18 cellular contexts compared by ENCODE assay signal in genomic region chr12:58298793-58299192, GRCh38.
DNase-seq lines count a peak whose midpoint lies in the region; ATAC-seq and TF ChIP-seq lines count a peak whose summit lies in the region.
"Had no signal": no experiment of that assay in that cellular context is flagged by ENCODE, and none has a peak within 500 bp of the region (broad histone marks: within the 10 kb centered on the region; RNA-seq: fewer than 3 reads in every experiment).

No MANE protein-coding gene starts in this region.

- H3K4me2 ChIP-seq in neural cell (ENCODE audit: low read length) (no peak overlapping the region), smooth muscle cell (peak overlapping the region; percentile 46)
- H3K4me2 ChIP-seq: BLaER1 treated with 17β-estradiol and CSF1 and Interleukin-3, amounts not matched to agents 10 nM and 100 nM had no signal

- H3K27ac ChIP-seq in SK-N-MC: peak overlapping the region; percentile 42; the same call in 1 of the 2 replicates
- peak overlapping the region; percentile 87 for H3K27ac ChIP-seq in endodermal cell (ENCODE audit: low read depth, low read length)
- no peak overlapping the region for H3K27ac ChIP-seq in neural cell (ENCODE audit: low read length)
- no peak overlapping the region for H3K27ac ChIP-seq in smooth muscle cell (ENCODE audit: low read depth)
- H3K27ac ChIP-seq: BLaER1 treated with 17β-estradiol and CSF1 and Interleukin-3, amounts not matched to agents 10 nM and 100 nM had no signal

- no peaks in the 10 kb centered on the region for H3K36me3 Mint-ChIP-seq in endodermal cell (ENCODE audit: low read depth)
- H3K36me3 Mint-ChIP-seq: CD14-positive monocyte; CD8-positive, alpha-beta memory T cell had no signal

- peak; percentile 47 for TF ChIP-seq EP300 in neural cell (conservative IDR thresholded peaks at IDR 0.05; ENCODE audit: poor library complexity, severe bottlenecking)

- H2AFZ ChIP-seq in neural cell (ENCODE audit: low read depth, low read length) (no peak overlapping the region), smooth muscle cell (ENCODE audit: low read depth) (no peak overlapping the region)

- no peaks in the 10 kb centered on the region for H3K9me3 ChIP-seq in SK-N-MC (ENCODE audit: low read depth, low read length)
- no peaks in the 10 kb centered on the region for H3K9me3 ChIP-seq in endodermal cell (ENCODE audit: control insufficient read depth, low read length)
- H3K9me3 ChIP-seq in neural cell (ENCODE audit: low read length): no peaks in the 10 kb centered on the region
- H3K9me3 ChIP-seq in smooth muscle cell (replicated peaks; ENCODE audit: low read depth): no peaks in the 10 kb centered on the region
- H3K9me3 ChIP-seq in mucosa of descending colon: no peaks in the 10 kb centered on the region
- H3K9me3 ChIP-seq: BE2C; BLaER1 treated with 17β-estradiol and CSF1 and Interleukin-3, amounts not matched to agents 10 nM and 100 nM had no signal

- H3K9me2 ChIP-seq in neural cell (ENCODE audit: insufficient read depth, low read length): no peaks in the 10 kb centered on the region

- H3K9me3 Mint-ChIP-seq in endodermal cell: no peaks in the 10 kb centered on the region
- H3K9me3 Mint-ChIP-seq: CD4-positive, alpha-beta T cell; CD8-positive, alpha-beta memory T cell had no signal

- TF ChIP-seq CTCF in endodermal cell (conservative IDR thresholded peaks at IDR 0.05): no peak
- no peak for TF ChIP-seq CTCF in neural cell (IDR thresholded peaks at IDR 0.05; ENCODE audit: poor library complexity, severe bottlenecking)
- no peak for TF ChIP-seq CTCF in smooth muscle cell (IDR thresholded peaks at IDR 0.05; ENCODE audit: borderline replicate concordance, insufficient read depth, poor library complexity, severe bottlenecking)
- no peak for TF ChIP-seq CTCF in mucosa of descending colon (IDR thresholded peaks at IDR 0.05)

- no peak overlapping the region for H3K9ac ChIP-seq in SK-N-MC (ENCODE audit: insufficient read length)
- H3K9ac ChIP-seq in endodermal cell (ENCODE audit: extremely low read depth, low read length, poor library complexity, severe bottlenecking): no peak overlapping the region
- no peak overlapping the region for H3K9ac ChIP-seq in neural cell (ENCODE audit: low read length)
- H3K9ac ChIP-seq in smooth muscle cell (ENCODE audit: low read depth): no peak overlapping the region
- H3K9ac ChIP-seq: BLaER1 treated with 17β-estradiol and CSF1 and Interleukin-3, amounts not matched to agents 10 nM and 100 nM had no signal

- no peak for TF ChIP-seq RAD21 in neural cell (conservative IDR thresholded peaks at IDR 0.05)

- intact Hi-C loops in mucosa of descending colon (cut with DNase I, micrococcal nuclease): no loop called here

- H3K4me3 ChIP-seq in SK-N-MC (peak overlapping the region; percentile 32), endodermal cell (ENCODE audit: low read length) (no peak overlapping the region), neural cell (ENCODE audit: low read length) (no peak overlapping the region), smooth muscle cell (no peak overlapping the region), mucosa of descending colon (no peak overlapping the region)
- H3K4me3 ChIP-seq: BLaER1 treated with 17β-estradiol and CSF1 and Interleukin-3, amounts not matched to agents 10 nM and 100 nM had no signal

- H3K4me3 Mint-ChIP-seq in endodermal cell: no peak overlapping the region
- H3K4me3 Mint-ChIP-seq: CD14-positive monocyte; CD4-positive, alpha-beta T cell; CD8-positive, alpha-beta memory T cell had no signal

- DNase-seq in SK-N-MC (ENCODE audit: low read depth, low spot score) (peak; percentile 34), endodermal cell (no peak), smooth muscle cell (lab: John Stamatoyannopoulos, UW; ENCODE audit: unreplicated experiment) (no peak), SK-N-DZ (ENCODE audit: low spot score) (no peak), mucosa of descending colon (no peak)
- DNase-seq: AML-193; BE2C; CD4-positive, alpha-beta T cell; CD8-positive, alpha-beta memory T cell; DMS153; DND-41; GOT3; H7; HCEC 1CT had no signal

- H3K27me3 Mint-ChIP-seq in endodermal cell (ENCODE audit: insufficient read depth): no peaks in the 10 kb centered on the region

- H3K27me3 ChIP-seq in endodermal cell (ENCODE audit: control insufficient read depth, insufficient read depth, low read length, poor library complexity, severe bottlenecking) (no peaks in the 10 kb centered on the region), neural cell (ENCODE audit: insufficient read depth, low read depth, low read length) (no peaks in the 10 kb centered on the region), smooth muscle cell (ENCODE audit: low read depth) (no peaks in the 10 kb centered on the region)
- H3K27me3 ChIP-seq: BE2C; BLaER1 treated with 17β-estradiol and CSF1 and Interleukin-3, amounts not matched to agents 10 nM and 100 nM had no signal

- ATAC-seq in mucosa of descending colon (no peak), HG03520 (IDR thresholded peaks at IDR 0.05; ENCODE audit: unreplicated experiment) (no peak)

- H3F3A ChIP-seq in neural cell (ENCODE audit: insufficient read depth, low read length, poor library complexity, severe bottlenecking) (no peaks in the 10 kb centered on the region), smooth muscle cell (ENCODE audit: low read depth) (no peaks in the 10 kb centered on the region)

- peaks cover 43% of the 10 kb centered on the region for H3K4me1 Mint-ChIP-seq in endodermal cell
- H3K4me1 Mint-ChIP-seq: CD14-positive monocyte; CD8-positive, alpha-beta memory T cell had no signal

- H3K4me1 ChIP-seq in endodermal cell (ENCODE audit: control insufficient read depth, insufficient read depth, low read length) (no peaks in the 10 kb centered on the region), smooth muscle cell (ENCODE audit: low read depth) (no peaks in the 10 kb centered on the region), mucosa of descending colon (ENCODE audit: low read depth) (no peaks in the 10 kb centered on the region)
- H3K4me1 ChIP-seq: BE2C had no signal

- H3K79me2 ChIP-seq in neural cell (replicated peaks; ENCODE audit: insufficient read depth, low read length): no peaks in the 10 kb centered on the region
- H3K79me2 ChIP-seq in smooth muscle cell (ENCODE audit: low read depth): no peaks in the 10 kb centered on the region

- no peak overlapping the region for H3K27ac Mint-ChIP-seq in endodermal cell
- H3K27ac Mint-ChIP-seq: CD14-positive monocyte; CD4-positive, alpha-beta T cell; CD8-positive, alpha-beta memory T cell had no signal

- WGBS in endodermal cell (ENCODE audit: insufficient coverage in 1 of 2, insufficient read length in 1 of 2), 2 experiments: 74 to 89% methylated on average over 3 to 5 of the region's 5 CpGs
- WGBS in smooth muscle cell (ENCODE audit: low lambda C conversion rate): 85% methylated on average over 5 of the region's 5 CpGs

- H4K20me1 ChIP-seq in neural cell (ENCODE audit: insufficient read depth) (no peaks in the 10 kb centered on the region), smooth muscle cell (ENCODE audit: low read depth) (no peaks in the 10 kb centered on the region)
- H4K20me1 ChIP-seq: BLaER1 treated with 17β-estradiol and CSF1 and Interleukin-3, amounts not matched to agents 10 nM and 100 nM had no signal

- H3K36me3 ChIP-seq in SK-N-MC (ENCODE audit: insufficient read depth, low read length) (no peaks in the 10 kb centered on the region), endodermal cell (ENCODE audit: control insufficient read depth, insufficient read depth, low read length) (no peaks in the 10 kb centered on the region), neural cell (ENCODE audit: insufficient read depth, low read length) (no peaks in the 10 kb centered on the region), smooth muscle cell (ENCODE audit: low read depth) (no peaks in the 10 kb centered on the region), mucosa of descending colon (ENCODE audit: low read depth) (no peaks in the 10 kb centered on the region)
- H3K36me3 ChIP-seq: BE2C; BLaER1 treated with 17β-estradiol and CSF1 and Interleukin-3, amounts not matched to agents 10 nM and 100 nM had no signal

TF ChIP-seq in neural cell, 6 proteins besides CTCF, POLR2A, EP300 and RAD21:
- TF ChIP-seq MXI1 (conservative IDR thresholded peaks at IDR 0.05; ENCODE audit: poor library complexity, severe bottlenecking) (no peak), EZH2 (IDR thresholded peaks at IDR 0.05; ENCODE audit: borderline replicate concordance, insufficient read depth, low read length, poor library complexity, severe bottlenecking) (no peak), SMC3 (conservative IDR thresholded peaks at IDR 0.05; ENCODE audit: poor library complexity) (no peak)

Comparison
In these comparisons a context has a peak if more than half of its experiments do, and no peak if none do; other contexts are left out.
1. H3K27ac ChIP-seq: peak in SK-N-MC (single experiment) and endodermal cell (single experiment); none in neural cell (single experiment) and smooth muscle cell (single experiment).